10 cellular contexts compared by ENCODE assay signal in the genomic region with DNA sequence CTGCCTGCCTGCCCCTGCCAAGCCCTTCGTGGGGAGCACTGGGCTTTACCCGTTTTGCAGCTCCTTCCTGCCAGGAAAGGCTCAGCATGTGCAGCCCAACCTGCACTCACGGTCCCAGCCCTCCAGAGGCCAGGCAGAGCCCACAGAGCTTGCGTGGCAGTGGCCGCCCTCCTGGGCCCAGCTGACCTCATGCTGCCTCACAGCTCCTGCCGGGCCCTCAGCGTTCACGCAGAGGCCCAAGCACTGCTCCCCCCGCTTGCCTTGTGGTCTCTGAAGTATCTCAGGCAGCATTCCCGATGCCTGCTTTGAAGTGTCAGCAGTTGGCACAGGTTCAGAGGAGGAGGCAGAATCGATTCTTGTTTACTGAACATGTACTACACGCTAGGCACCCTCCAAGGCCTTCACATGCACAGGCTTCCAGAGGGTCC. TPM values are rescaled to one million over a fixed set of nuclear protein-coding genes. Genes with fewer than 3 reads are reported as not detected.
DNase-seq lines count a peak whose midpoint lies in the region; ATAC-seq and TF ChIP-seq lines count a peak whose summit lies in the region.
"Had no signal": no experiment of that assay in that cellular context is flagged by ENCODE, and none has a peak within 500 bp of the region (broad histone marks: within the 10 kb centered on the region; RNA-seq: fewer than 3 reads in every experiment).

No MANE protein-coding gene starts in this region.

- no peaks in the 10 kb centered on the region for H3K27me3 ChIP-seq in brain microvascular endothelial cell (replicated peaks)
- H3K27me3 ChIP-seq in layer of hippocampus (ENCODE audit: control insufficient read depth, insufficient read depth, low read length) = no peaks in the 10 kb centered on the region
- no peaks in the 10 kb centered on the region for H3K27me3 ChIP-seq in suprapubic skin
- H3K27me3 ChIP-seq in Karpas-422 (ENCODE audit: low read length) = no peaks in the 10 kb centered on the region

- TF ChIP-seq EP300 in suprapubic skin (IDR thresholded peaks at IDR 0.05) = no peak

- 37% methylated on average over 6 of the region's 12 CpGs for WGBS in suprapubic skin

- H3K4me3 ChIP-seq in brain microvascular endothelial cell (ENCODE audit: low read depth, low read length) = no peak overlapping the region
- H3K4me3 ChIP-seq in suprapubic skin = no peak overlapping the region
- no peak overlapping the region for H3K4me3 ChIP-seq in Karpas-422 (ENCODE audit: low read length)

- no peaks in the 10 kb centered on the region for H3K79me2 ChIP-seq in Karpas-422 (ENCODE audit: low read length)

- TF ChIP-seq CTCF in brain microvascular endothelial cell (IDR thresholded peaks at IDR 0.05; ENCODE audit: low read depth, low read length, missing control alignments) (peak; percentile 59), suprapubic skin (IDR thresholded peaks at IDR 0.05) (no peak)

- ATAC-seq in GM18867 (IDR thresholded peaks at IDR 0.05; ENCODE audit: unreplicated experiment) = no peak

- H3K9me2 ChIP-seq in Karpas-422 (replicated peaks; ENCODE audit: insufficient read depth, low read length) = no peaks in the 10 kb centered on the region

- H3K9ac ChIP-seq in Karpas-422 (ENCODE audit: low read length) = no peak overlapping the region

- no peaks in the 10 kb centered on the region for H3K9me3 ChIP-seq in suprapubic skin
- H3K9me3 ChIP-seq in Karpas-422 (ENCODE audit: low read length) = no peaks in the 10 kb centered on the region

- no peak overlapping the region for H3K4me2 ChIP-seq in Karpas-422 (ENCODE audit: low read depth, low read length, poor library complexity, severe bottlenecking)

- H3K4me1 ChIP-seq in suprapubic skin (peaks cover 67% of the 10 kb centered on the region), Karpas-422 (ENCODE audit: low read length) (no peaks in the 10 kb centered on the region)

- H3K36me3 ChIP-seq in brain microvascular endothelial cell (replicated peaks) = peaks cover 99% of the 10 kb centered on the region
- H3K36me3 ChIP-seq in suprapubic skin = peaks cover 95% of the 10 kb centered on the region
- H3K36me3 ChIP-seq in Karpas-422 (ENCODE audit: insufficient read depth, low read length) = no peaks in the 10 kb centered on the region

- peak overlapping the region; percentile 50 for H3K27ac ChIP-seq in brain microvascular endothelial cell
- H3K27ac ChIP-seq in layer of hippocampus (ENCODE audit: low read depth, low read length) = peak overlapping the region; percentile 82
- H3K27ac ChIP-seq in suprapubic skin = peak overlapping the region; percentile 67
- no peak overlapping the region for H3K27ac ChIP-seq in Karpas-422 (ENCODE audit: low read length)

- DNase-seq in HK-2 (ENCODE audit: unreplicated experiment) (peak; percentile 95), brain microvascular endothelial cell (peak; percentile 91), suprapubic skin (ENCODE audit: low spot score in 2 of 2) (no peak), SKM-1 treated with dmso at 0.1 percent for 144 hours (lab: John Stamatoyannopoulos, UW; ENCODE audit: unreplicated experiment) (no peak), Karpas-422 (no peak), D341Med (ENCODE audit: low spot score) (no peak)
- DNase-seq: activated CD4-positive, CD25-positive, alpha-beta regulatory T cell; NCI-H146 had no signal

- no peak for TF ChIP-seq POLR2A in suprapubic skin (IDR thresholded peaks at IDR 0.05)

- H4K20me1 ChIP-seq in Karpas-422 (ENCODE audit: insufficient read depth, low read depth, low read length) = no peaks in the 10 kb centered on the region

- H2AFZ ChIP-seq in Karpas-422 (ENCODE audit: low read length) = no peak overlapping the region

- in situ Hi-C loops in brain microvascular endothelial cell (cut with HindIII; ENCODE audit: low pct_ligation_motif_present, low sequenced_read_pairs) = no loop called here

RNA-seq across cellular contexts. Expression of a gene that starts 32.5 kb away (rescaled TPM):
- 10 to 100 TPM in 3 of 4 donors, 1 to 10 TPM in 1; 8.0 to 31.3 (median 15.7) TPM for total RNA-seq in suprapubic skin
- total RNA-seq in Karpas-422 (2014; rRNA removed; shearing (Covaris generic); ENCODE audit: low replicate concordance) = 0.40 TPM in 1 of 2 replicates, not detected in the other

Comparison
In these comparisons a context has a peak if more than half of its experiments do, and no peak if none do; other contexts are left out.
1. DNase-seq: peak in HK-2 (single experiment) and brain microvascular endothelial cell (single experiment); none in suprapubic skin (0 of 2), SKM-1 treated with dmso at 0.1 percent for 144 hours (single experiment), Karpas-422 (single experiment) and D341Med (single experiment).